1 cellular context compared by ENCODE assay signal in the genomic region with DNA sequence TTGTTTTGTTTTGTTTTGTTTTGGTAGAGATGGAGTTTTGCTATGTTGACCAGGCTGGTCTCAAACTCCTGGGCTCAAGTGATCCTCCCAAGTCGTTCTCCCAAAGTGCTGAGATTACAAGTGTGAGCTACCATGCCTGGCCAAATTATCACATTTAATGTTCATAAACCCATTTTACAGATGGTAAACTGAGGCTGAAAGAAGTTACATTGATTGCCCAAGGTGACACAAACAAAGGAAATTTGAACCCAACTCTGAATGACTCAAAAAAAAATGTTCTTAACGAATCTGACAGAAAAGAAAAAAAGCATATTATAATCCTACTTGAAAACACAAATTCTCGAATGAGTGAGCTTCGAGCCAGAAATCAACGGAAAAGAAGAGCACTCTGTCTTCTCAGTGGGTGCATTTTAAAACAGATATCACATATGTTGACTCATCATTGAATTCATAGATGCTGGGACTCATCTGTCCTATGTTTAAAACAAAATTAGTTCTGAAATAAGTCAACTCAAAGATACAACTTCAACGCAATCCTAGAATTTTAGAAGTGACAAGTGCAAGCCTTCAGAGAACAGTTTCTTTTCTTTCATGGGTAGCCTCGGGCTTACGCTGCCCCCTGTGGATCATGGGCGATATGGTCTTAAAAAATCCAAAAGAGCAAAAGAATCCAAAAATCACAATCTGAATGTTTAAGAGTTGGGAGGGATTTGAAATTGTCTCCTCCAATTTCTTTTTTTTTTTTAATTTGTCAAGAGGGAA.
TF ChIP-seq lines count a peak whose summit lies in the region.

No MANE protein-coding gene starts in this region.

TF ChIP-seq in IMR-90, 13 proteins besides CTCF, POLR2A, EP300 and RAD21 (continued from another document):
- no peak for TF ChIP-seq CEBPB (IDR thresholded peaks at IDR 0.05; ENCODE audit: low read depth, low read length)
- no peak for TF ChIP-seq NFE2L2 (IDR thresholded peaks at IDR 0.05; ENCODE audit: low read depth, low read length)
- TF ChIP-seq MAFK (IDR thresholded peaks at IDR 0.05; ENCODE audit: low read depth, low read length) = no peak
- TF ChIP-seq, protein P1, sequence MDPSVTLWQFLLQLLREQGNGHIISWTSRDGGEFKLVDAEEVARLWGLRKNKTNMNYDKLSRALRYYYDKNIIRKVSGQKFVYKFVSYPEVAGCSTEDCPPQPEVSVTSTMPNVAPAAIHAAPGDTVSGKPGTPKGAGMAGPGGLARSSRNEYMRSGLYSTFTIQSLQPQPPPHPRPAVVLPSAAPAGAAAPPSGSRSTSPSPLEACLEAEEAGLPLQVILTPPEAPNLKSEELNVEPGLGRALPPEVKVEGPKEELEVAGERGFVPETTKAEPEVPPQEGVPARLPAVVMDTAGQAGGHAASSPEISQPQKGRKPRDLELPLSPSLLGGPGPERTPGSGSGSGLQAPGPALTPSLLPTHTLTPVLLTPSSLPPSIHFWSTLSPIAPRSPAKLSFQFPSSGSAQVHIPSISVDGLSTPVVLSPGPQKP (IDR thresholded peaks at IDR 0.05; ENCODE audit: borderline replicate concordance, low read depth, low read length) = no peak
- no peak for TF ChIP-seq MAZ (IDR thresholded peaks at IDR 0.05; ENCODE audit: borderline replicate concordance, low read depth, low read length)
- TF ChIP-seq RCOR1 (IDR thresholded peaks at IDR 0.05; ENCODE audit: insufficient replicate concordance, low read length) = no peak
- TF ChIP-seq MXI1 (IDR thresholded peaks at IDR 0.05; ENCODE audit: borderline replicate concordance, low read depth, low read length) = no peak
- TF ChIP-seq BHLHE40 (IDR thresholded peaks at IDR 0.05; ENCODE audit: low read depth, low read length) = no peak
- TF ChIP-seq, protein P2, sequence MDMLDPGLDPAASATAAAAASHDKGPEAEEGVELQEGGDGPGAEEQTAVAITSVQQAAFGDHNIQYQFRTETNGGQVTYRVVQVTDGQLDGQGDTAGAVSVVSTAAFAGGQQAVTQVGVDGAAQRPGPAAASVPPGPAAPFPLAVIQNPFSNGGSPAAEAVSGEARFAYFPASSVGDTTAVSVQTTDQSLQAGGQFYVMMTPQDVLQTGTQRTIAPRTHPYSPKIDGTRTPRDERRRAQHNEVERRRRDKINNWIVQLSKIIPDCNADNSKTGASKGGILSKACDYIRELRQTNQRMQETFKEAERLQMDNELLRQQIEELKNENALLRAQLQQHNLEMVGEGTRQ (IDR thresholded peaks at IDR 0.05; ENCODE audit: low read depth, low read length) = no peak
